ENCODE assay signal across 8 cellular contexts in the genomic region with DNA sequence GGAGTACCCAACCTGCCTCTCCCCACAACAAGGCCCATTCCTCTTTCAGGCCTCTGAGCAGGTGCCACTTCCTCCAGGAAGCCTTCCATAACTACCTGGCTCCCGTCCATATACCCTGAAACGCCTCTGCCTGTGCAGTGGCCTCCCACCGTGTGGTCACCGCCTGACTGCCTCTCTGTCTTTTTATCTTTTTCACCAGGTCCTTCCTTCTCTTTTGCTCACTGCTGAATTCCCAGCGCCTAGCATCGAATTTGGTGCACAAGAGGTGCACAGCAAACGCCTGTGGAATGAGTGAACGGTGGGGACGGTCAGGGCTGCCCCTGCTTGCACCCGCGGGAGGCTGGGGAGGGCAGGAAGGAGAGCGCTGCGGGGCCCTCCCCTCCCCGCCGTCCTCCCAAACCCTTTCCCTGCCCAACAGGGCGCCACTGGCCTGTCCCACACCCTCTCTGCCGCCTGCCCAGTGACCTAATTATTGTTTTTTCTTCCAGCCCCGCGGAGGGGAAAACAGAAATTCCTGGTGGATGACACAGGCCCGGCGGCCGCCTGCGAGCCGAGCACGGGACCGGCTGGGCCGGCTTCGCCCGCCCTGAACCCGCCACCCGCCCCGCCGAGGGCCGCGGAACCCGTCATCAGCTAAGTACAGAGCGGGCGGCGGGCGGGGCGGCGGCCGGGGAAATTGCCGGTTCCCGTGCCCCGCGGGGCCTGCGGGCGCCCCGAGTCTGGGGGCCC.
DNase-seq lines count a peak whose midpoint lies in the region; ATAC-seq, FAIRE-seq and TF ChIP-seq lines count a peak whose summit lies in the region.

No MANE protein-coding gene starts in this region.

- H3K27me3 ChIP-seq in AG04450 (ENCODE audit: control insufficient read depth, insufficient read depth, low read length) (no peaks in the 10 kb centered on the region), esophagus (ENCODE audit: control insufficient read depth in 1 of 2, insufficient read depth in 2 of 2, low read length in 2 of 2) (no peaks in the 10 kb centered on the region), thymus (ENCODE audit: control insufficient read depth, insufficient read depth) (peaks cover 28% of the 10 kb centered on the region)

- H3K27me3 Mint-ChIP-seq in activated B cell treated with CpG ODN at 0.5 μM for 24 hours (peaks cover 20% of the 10 kb centered on the region), mesothelial cell of epicardium (ENCODE audit: low read depth) (no peaks in the 10 kb centered on the region)
- peaks cover 49% of the 10 kb centered on the region for H3K27me3 Mint-ChIP-seq in activated CD4-positive, alpha-beta T cell treated with anti-CD3 and anti-CD28 coated beads, Interleukin-2, amount 10 ng/mL, durations not matched to agents 7 days and 5 days

- H3K4me1 Mint-ChIP-seq in activated B cell treated with CpG ODN at 0.5 μM for 24 hours (peaks cover 16% of the 10 kb centered on the region), mesothelial cell of epicardium (peaks cover 64% of the 10 kb centered on the region)
- H3K4me1 Mint-ChIP-seq in activated CD4-positive, alpha-beta T cell treated with anti-CD3 and anti-CD28 coated beads, Interleukin-2, amount 10 ng/mL, durations not matched to agents 7 days and 5 days, result peaks cover 2% of the 10 kb centered on the region

- H3K4me3 ChIP-seq in AG04450 (ENCODE audit: low read depth, low read length) (peak overlapping the region; percentile 62), esophagus (ENCODE audit: low read depth in 1 of 2, low read length in 2 of 2) (peak overlapping the region; percentile 3 to 53), thymus (ENCODE audit: low read length) (peak overlapping the region; percentile 44)

- no peak for TF ChIP-seq CTCF in AG04450 (IDR thresholded peaks at IDR 0.05; ENCODE audit: low read depth, low read length)
- TF ChIP-seq CTCF in activated B cell treated with CpG ODN at 0.5 μM for 24 hours (IDR thresholded peaks at IDR 0.05), result no peak
- no peak for TF ChIP-seq CTCF in mesothelial cell of epicardium (IDR thresholded peaks at IDR 0.05; ENCODE audit: unreplicated experiment)

- peak; percentile 9; the same call in 1 of the 2 replicates for TF ChIP-seq POLR2A in H54 (IDR thresholded peaks at IDR 0.05; ENCODE audit: low read depth, low read length)

- H3K4me1 ChIP-seq in esophagus (ENCODE audit: control insufficient read depth in 2 of 2, insufficient read depth in 2 of 2, low read length in 1 of 2) (peaks cover 2 to 5% of the 10 kb centered on the region in 2 donors), thymus (ENCODE audit: control insufficient read depth, insufficient read depth, low read length) (no peaks in the 10 kb centered on the region)

- H3K9me3 ChIP-seq in AG04450 (ENCODE audit: control insufficient read depth, insufficient read depth, low read length), result no peaks in the 10 kb centered on the region; the same call in 1 of the 2 replicates
- no peaks in the 10 kb centered on the region for H3K9me3 ChIP-seq in esophagus (ENCODE audit: control insufficient read depth in 2 of 2, insufficient read depth in 1 of 2, low read depth in 1 of 2, low read length in 1 of 2)
- no peaks in the 10 kb centered on the region for H3K9me3 ChIP-seq in thymus (ENCODE audit: control insufficient read depth)

- H3K9me3 Mint-ChIP-seq in activated B cell treated with CpG ODN at 0.5 μM for 24 hours (no peaks in the 10 kb centered on the region), mesothelial cell of epicardium (no peaks in the 10 kb centered on the region)
- no peaks in the 10 kb centered on the region for H3K9me3 Mint-ChIP-seq in activated CD4-positive, alpha-beta T cell treated with anti-CD3 and anti-CD28 coated beads, Interleukin-2, amount 10 ng/mL, durations not matched to agents 7 days and 5 days

- intact Hi-C loops in activated B cell treated with CpG ODN at 0.5 μM for 24 hours (cut with micrococcal nuclease), result loop anchor here (1.0 to 5.0 kb wide), 2 partner anchors 24 to 140 kb away; partner anchors contain the start of gene SMAD6

- ATAC-seq in activated B cell treated with CpG ODN at 0.5 μM for 24 hours (ENCODE audit: low read depth) (peak; percentile 81), HG03039 (IDR thresholded peaks at IDR 0.05; ENCODE audit: unreplicated experiment) (no peak)

- FAIRE-seq in H54 (lab: Jason Lieb, UNC), result no peak

- H3K27ac ChIP-seq in AG04450 (ENCODE audit: low read depth, low read length) (peak overlapping the region; percentile 98), esophagus (ENCODE audit: low read depth in 2 of 2, low read length in 1 of 2) (peak overlapping the region; percentile 86 to 92), thymus (ENCODE audit: low read depth) (no peak overlapping the region)

- POLR2A ChIA-PET in AG04450 (lab: Yijun Ruan, JAX), result interaction anchor here (0.5 to 1.9 kb wide), 9 partner anchors 9 to 945 kb away, joined by 3 to 11 read pairs (median 7); partner anchors contain the start of gene SMAD6
- POLR2A ChIA-PET in activated B cell treated with CpG ODN at 0.5 μM for 24 hours (lab: Charles Lee), result interaction anchor here (0.6 kb wide), 1 partner anchor 1816 kb away, joined by 3 read pairs; no protein-coding TSS in a partner anchor
- POLR2A ChIA-PET in activated CD4-positive, alpha-beta T cell treated with anti-CD3 and anti-CD28 coated beads, Interleukin-2, amount 10 ng/mL, durations not matched to agents 7 days and 5 days (lab: Charles Lee), result no interaction called here

- H3K27ac Mint-ChIP-seq in activated B cell treated with CpG ODN at 0.5 μM for 24 hours (no peak overlapping the region), mesothelial cell of epicardium (peak overlapping the region; percentile 99)
- H3K27ac Mint-ChIP-seq in activated CD4-positive, alpha-beta T cell treated with anti-CD3 and anti-CD28 coated beads, Interleukin-2, amount 10 ng/mL, durations not matched to agents 7 days and 5 days, result no peak overlapping the region

- DNase-seq in AG04450 (ENCODE audit: low read depth, low spot score) (peak; percentile 68), H54 (ENCODE audit: insufficient read length, low spot score) (peak; percentile 89), activated B cell treated with CpG ODN at 0.5 μM for 24 hours (peak; percentile 40), mesothelial cell of epicardium (ENCODE audit: low spot score in 2 of 2, unreplicated experiment in 2 of 2) (peak; percentile 76 to 87)
- no peak for DNase-seq in activated CD4-positive, alpha-beta T cell treated with anti-CD3 and anti-CD28 coated beads, Interleukin-2, amount 10 ng/mL, durations not matched to agents 7 days and 5 days

- H3K4me3 Mint-ChIP-seq in activated B cell treated with CpG ODN at 0.5 μM for 24 hours (peak overlapping the region; percentile 68), mesothelial cell of epicardium (peak overlapping the region; percentile 48)
- no peak overlapping the region for H3K4me3 Mint-ChIP-seq in activated CD4-positive, alpha-beta T cell treated with anti-CD3 and anti-CD28 coated beads, Interleukin-2, amount 10 ng/mL, durations not matched to agents 7 days and 5 days

- CTCF ChIA-PET in AG04450 (lab: Charles Lee), result interaction anchor here (0.6 kb wide), 4 partner anchors 10 to 136 kb away, joined by 4 to 6 read pairs (median 4); no protein-coding TSS in a partner anchor
- CTCF ChIA-PET in activated B cell treated with CpG ODN at 0.5 μM for 24 hours (lab: Charles Lee), result interaction anchor here (1.9 kb wide), 1 partner anchor 10 kb away, joined by 4 read pairs; no protein-coding TSS in a partner anchor
- CTCF ChIA-PET in activated CD4-positive, alpha-beta T cell treated with anti-CD3 and anti-CD28 coated beads, Interleukin-2, amount 10 ng/mL, durations not matched to agents 7 days and 5 days (lab: Charles Lee), result no interaction called here

- H3K36me3 Mint-ChIP-seq in activated B cell treated with CpG ODN at 0.5 μM for 24 hours (ENCODE audit: low read depth), result no peaks in the 10 kb centered on the region
- no peaks in the 10 kb centered on the region for H3K36me3 Mint-ChIP-seq in mesothelial cell of epicardium
- no peaks in the 10 kb centered on the region for H3K36me3 Mint-ChIP-seq in activated CD4-positive, alpha-beta T cell treated with anti-CD3 and anti-CD28 coated beads, Interleukin-2, amount 10 ng/mL, durations not matched to agents 7 days and 5 days (ENCODE audit: low read depth)

- WGBS in esophagus, 2 donors, result 5 to 7% methylated on average over 47 to 50 of the region's 50 CpGs
- 4% methylated on average over 50 of the region's 50 CpGs for WGBS in thymus

- H3K36me3 ChIP-seq in esophagus (ENCODE audit: control insufficient read depth in 2 of 2, insufficient read depth in 2 of 2, low read length in 1 of 2), result no peaks in the 10 kb centered on the region
- no peaks in the 10 kb centered on the region for H3K36me3 ChIP-seq in thymus (ENCODE audit: control insufficient read depth, insufficient read depth)
